10 cellular contexts compared by ENCODE assay signal in genomic region chr12:47222960-47223847, GRCh38.
A peak's percentile ranks its signal among the peaks of the same experiment; 100 is the strongest.
DNase-seq lines count a peak whose midpoint lies in the region; ATAC-seq, FAIRE-seq and TF ChIP-seq lines count a peak whose summit lies in the region.
"Had no signal": no experiment of that assay in that cellular context is flagged by ENCODE, and none has a peak within 500 bp of the region (broad histone marks: within the 10 kb centered on the region; RNA-seq: fewer than 3 reads in every experiment).

No MANE protein-coding gene starts in this region.

- no peaks in the 10 kb centered on the region for H4K20me1 ChIP-seq in DND-41 (ENCODE audit: insufficient read depth, low read length)
- no peaks in the 10 kb centered on the region for H4K20me1 ChIP-seq in H1 (replicated peaks in 1 of 2; ENCODE audit: control insufficient read depth in 1 of 2, insufficient read depth in 2 of 2, low read length in 2 of 2)

- peak overlapping the region; percentile 59 for H2BK120ac ChIP-seq in H1 (replicated peaks; ENCODE audit: low read depth, low read length)

- H4K5ac ChIP-seq in H1 (ENCODE audit: insufficient read length, low read depth, low read length), result peak overlapping the region; percentile 8

- H3K14ac ChIP-seq in H1 (ENCODE audit: insufficient read length), result no peak overlapping the region

- H2BK20ac ChIP-seq in H1 (ENCODE audit: low read length), result peak overlapping the region; percentile 67; the same call in 1 of the 2 replicates

- H3K4me3 ChIP-seq in DND-41 (ENCODE audit: low read depth in 1 of 2, low read length in 2 of 2) (no peak overlapping the region), NT2/D1 (ENCODE audit: insufficient read length, low read depth) (peak overlapping the region; percentile 34), H1 (ENCODE audit: extremely low read depth in 1 of 4, insufficient read depth in 2 of 4, low read depth in 3 of 4, low read length in 4 of 4) (peak overlapping the region in 3 of 4 experiments; percentile 13 to 45 (median 17); a peak in 5 of 8 replicates)

- TF ChIP-seq RAD21 in H1 (IDR thresholded peaks at IDR 0.05 in 1 of 2, conservative IDR thresholded peaks at IDR 0.05 in 1 of 2; ENCODE audit: low read depth in 2 of 2, low read length in 2 of 2), result no peak

- H2AFZ ChIP-seq in DND-41 (ENCODE audit: low read depth, low read length), result no peak overlapping the region
- no peak overlapping the region for H2AFZ ChIP-seq in H1 (ENCODE audit: low read length)

- H4K8ac ChIP-seq in H1 (ENCODE audit: extremely low read depth, insufficient read depth, low read length), result no peak overlapping the region

- no peak overlapping the region for H2BK15ac ChIP-seq in H1 (ENCODE audit: low read length)

- H3K4me3 Mint-ChIP-seq in neural crest cell, result no peak overlapping the region

- H2AK5ac ChIP-seq in H1 (ENCODE audit: low read depth, low read length), result no peak overlapping the region

- H3K9me3 ChIP-seq in DND-41 (ENCODE audit: insufficient read depth, low read length, severe bottlenecking) (no peaks in the 10 kb centered on the region), NT2/D1 (ENCODE audit: insufficient read depth, low read length) (no peaks in the 10 kb centered on the region), H1 (ENCODE audit: insufficient read depth in 2 of 2, low read depth in 1 of 2, low read length in 1 of 2) (no peaks in the 10 kb centered on the region)

- no peaks in the 10 kb centered on the region for H3K36me3 Mint-ChIP-seq in neural crest cell (ENCODE audit: low read depth)

- H3K56ac ChIP-seq in H1 (replicated peaks; ENCODE audit: insufficient read length, low read depth, low read length), result peak overlapping the region; percentile 33

- H2BK12ac ChIP-seq in H1 (ENCODE audit: low read depth, low read length), result peak overlapping the region; percentile 32; the same call in 1 of the 2 replicates

- H3K4me1 Mint-ChIP-seq in neural crest cell, result peaks cover 13% of the 10 kb centered on the region

- peak overlapping the region; percentile 71 for H4K91ac ChIP-seq in H1 (replicated peaks; ENCODE audit: insufficient read length, low read length)

- no peaks in the 10 kb centered on the region for H3K79me1 ChIP-seq in H1 (ENCODE audit: low read depth, low read length)

- CTCF ChIA-PET in H1 (lab: Charles Lee; ENCODE audit: partially characterized antibody), result no interaction called here

- no peak for TF ChIP-seq EP300 in H1 (IDR thresholded peaks at IDR 0.05; ENCODE audit: borderline replicate concordance in 1 of 2, low read depth in 2 of 2, low read length in 2 of 2)

- POLR2A ChIA-PET in H1 (lab: Charles Lee; ENCODE audit: partially characterized antibody), result interaction anchor here (1.0 to 1.3 kb wide), 2 partner anchors 10 to 14 kb away, joined by 3 read pairs; no protein-coding TSS in a partner anchor

- H3K23me2 ChIP-seq in H1 (ENCODE audit: low read depth, low read length), result no peaks in the 10 kb centered on the region

- no peaks in the 10 kb centered on the region for H3K9me3 Mint-ChIP-seq in neural crest cell

- H3K18ac ChIP-seq in H1 (ENCODE audit: extremely low read depth, low read length), result peak overlapping the region; percentile 71

- no peaks in the 10 kb centered on the region for H3K27me3 Mint-ChIP-seq in neural crest cell (ENCODE audit: low read depth)

- 1% methylated on average over 8 of the region's 8 CpGs; no CpG with 5 or more reads in 1 of the 2 experiments for WGBS in H1 (ENCODE audit: extremely low coverage in 1 of 2, insufficient coverage in 1 of 2, insufficient read length in 1 of 2, insufficient replicate concordance in 2 of 2, low coverage in 1 of 2, low lambda C conversion rate in 2 of 2, missing lambda C conversion rate in 1 of 2), 2 experiments

- H3K27ac Mint-ChIP-seq in neural crest cell (ENCODE audit: unreplicated experiment), result peak overlapping the region; percentile 65

- DNase-seq in DND-41 (no peak), NT2/D1 (ENCODE audit: low read depth, low spot score) (peak; percentile 86), H1 (ENCODE audit: low read depth in 1 of 2, low spot score in 2 of 2) (peak; percentile 33 to 61), neural crest cell (ENCODE audit: low read depth, low spot score) (no peak), SIG-M5 treated with dmso at 0.1 percent for 504 hours (lab: John Stamatoyannopoulos, UW; ENCODE audit: unreplicated experiment) (no peak), globus pallidus (ENCODE audit: low spot score) (no peak), omental fat pad (ENCODE audit: low spot score) (no peak)
- DNase-seq: NCI-H1694 treated with DMSO at 0.1 percent for 48 hours; stimulated activated CD8-positive, alpha-beta memory T cell treated with anti-CD3 and anti-CD28 coated beads, Interleukin-4, amount 100 ng/mL, for 48 hours had no signal

- H2BK5ac ChIP-seq in H1 (ENCODE audit: low read depth, low read length), result peak overlapping the region; percentile 96; the same call in 1 of the 2 replicates

- peak; percentile 68 for FAIRE-seq in H1 (lab: Jason Lieb, UNC)

- H3K36me3 ChIP-seq in DND-41 (ENCODE audit: insufficient read depth, low read length) (no peaks in the 10 kb centered on the region), NT2/D1 (ENCODE audit: insufficient read depth, insufficient read length, low read length) (no peaks in the 10 kb centered on the region), H1 (ENCODE audit: control insufficient read depth in 2 of 4, insufficient read depth in 4 of 4, low read length in 3 of 4) (no peaks in the 10 kb centered on the region)

- peak overlapping the region; percentile 53 for H3K4ac ChIP-seq in H1 (replicated peaks; ENCODE audit: insufficient read length, low read depth, low read length)

- TF ChIP-seq CTCF in DND-41 (IDR thresholded peaks at IDR 0.05; ENCODE audit: borderline replicate concordance, extremely low read depth, low read length, poor library complexity, severe bottlenecking), result no peak
- no peak for TF ChIP-seq CTCF in H1 (IDR thresholded peaks at IDR 0.05; ENCODE audit: control extremely low read depth in 1 of 3, insufficient read depth in 1 of 3, low read depth in 1 of 3, low read length in 3 of 3)
- no peak for TF ChIP-seq CTCF in neural crest cell (conservative IDR thresholded peaks at IDR 0.05)
- TF ChIP-seq CTCF in omental fat pad (IDR thresholded peaks at IDR 0.05), result no peak

- H3K4me2 ChIP-seq in DND-41 (ENCODE audit: insufficient read depth, low read length), result no peak overlapping the region
- H3K4me2 ChIP-seq in H1 (ENCODE audit: insufficient read depth in 1 of 2, low read depth in 2 of 2, low read length in 2 of 2), result peak overlapping the region; percentile 54 to 62

- H3K27me3 ChIP-seq in DND-41 (ENCODE audit: insufficient read depth, low read length, poor library complexity) (no peaks in the 10 kb centered on the region), NT2/D1 (ENCODE audit: insufficient read depth, insufficient read length) (no peaks in the 10 kb centered on the region), H1 (replicated peaks in 1 of 4; ENCODE audit: control insufficient read depth in 3 of 4, extremely low read depth in 1 of 4, insufficient read depth in 3 of 4, low read length in 3 of 4) (no peaks in the 10 kb centered on the region)

- no peak overlapping the region for H3K9ac ChIP-seq in DND-41 (ENCODE audit: low read depth, low read length)
- H3K9ac ChIP-seq in NT2/D1 (ENCODE audit: insufficient read length, low read depth), result peak overlapping the region; percentile 77
- H3K9ac ChIP-seq in H1 (replicated peaks in 1 of 4; ENCODE audit: extremely low read depth in 1 of 4, low read depth in 3 of 4, low read length in 3 of 4), result peak overlapping the region in 2 of 4 experiments; percentile 2 to 19; a peak in 4 of 7 replicates

- peak in 1 of 2 experiments; percentile 28; a peak in 1 of 3 replicates for TF ChIP-seq POLR2A in H1 (IDR thresholded peaks at IDR 0.05; ENCODE audit: control extremely low read depth in 1 of 2, low read depth in 2 of 2, low read length in 2 of 2)

- ATAC-seq in DND-41 (ENCODE audit: insufficient read depth, low read depth) (0 out of 3 replicates have a peak, but pooled peaks have one; percentile 27), HG02885 (IDR thresholded peaks at IDR 0.05; ENCODE audit: poor library complexity, unreplicated experiment) (no peak), omental fat pad (ENCODE audit: low FRiP score) (no peak)

- no peak overlapping the region for H3K27ac ChIP-seq in DND-41 (ENCODE audit: low read length)
- H3K27ac ChIP-seq in H1 (ENCODE audit: low read depth, low read length), result peak overlapping the region; percentile 74; the same call in 1 of the 2 replicates

- H3K79me2 ChIP-seq in DND-41 (ENCODE audit: insufficient read depth, low read length) (no peaks in the 10 kb centered on the region), H1 (ENCODE audit: control insufficient read depth in 1 of 2, insufficient read depth in 2 of 2, low read length in 2 of 2) (no peaks in the 10 kb centered on the region)

- no peaks in the 10 kb centered on the region for H3K4me1 ChIP-seq in DND-41 (ENCODE audit: insufficient read depth, low read length)
- no peaks in the 10 kb centered on the region for H3K4me1 ChIP-seq in NT2/D1 (ENCODE audit: insufficient read depth, insufficient read length)
- H3K4me1 ChIP-seq in H1 (replicated peaks in 1 of 4; ENCODE audit: control insufficient read depth in 3 of 4, insufficient read depth in 4 of 4, low read length in 3 of 4), result peaks cover 5 to 19% (median 12%) of the 10 kb centered on the region in 4 experiments

- H3K23ac ChIP-seq in H1 (ENCODE audit: insufficient read length), result no peak overlapping the region

TF ChIP-seq in H1, 55 proteins besides CTCF, POLR2A, EP300 and RAD21 (continues in another document):
- no peak for TF ChIP-seq GABPA (IDR thresholded peaks at IDR 0.05; ENCODE audit: borderline replicate concordance, insufficient read depth, low read length)
- no peak for TF ChIP-seq POLR2AphosphoS5 (IDR thresholded peaks at IDR 0.05; ENCODE audit: low read depth, low read length)
- TF ChIP-seq EGR1 (IDR thresholded peaks at IDR 0.05; ENCODE audit: borderline replicate concordance, low read depth, low read length), result no peak

Comparison
In these comparisons a context has a peak if more than half of its experiments do, and no peak if none do; other contexts are left out.
1. DNase-seq: peak in NT2/D1 (single experiment) and H1 (2 of 2); none in DND-41 (single experiment), neural crest cell (single experiment), SIG-M5 treated with dmso at 0.1 percent for 504 hours (single experiment), globus pallidus (single experiment) and omental fat pad (single experiment).
2. H3K4me3 ChIP-seq: peak in NT2/D1 (single experiment) and H1 (3 of 4); none in DND-41 (0 of 2).